Comparison of ENCODE assay signal across 8 cellular contexts in the genomic region with DNA sequence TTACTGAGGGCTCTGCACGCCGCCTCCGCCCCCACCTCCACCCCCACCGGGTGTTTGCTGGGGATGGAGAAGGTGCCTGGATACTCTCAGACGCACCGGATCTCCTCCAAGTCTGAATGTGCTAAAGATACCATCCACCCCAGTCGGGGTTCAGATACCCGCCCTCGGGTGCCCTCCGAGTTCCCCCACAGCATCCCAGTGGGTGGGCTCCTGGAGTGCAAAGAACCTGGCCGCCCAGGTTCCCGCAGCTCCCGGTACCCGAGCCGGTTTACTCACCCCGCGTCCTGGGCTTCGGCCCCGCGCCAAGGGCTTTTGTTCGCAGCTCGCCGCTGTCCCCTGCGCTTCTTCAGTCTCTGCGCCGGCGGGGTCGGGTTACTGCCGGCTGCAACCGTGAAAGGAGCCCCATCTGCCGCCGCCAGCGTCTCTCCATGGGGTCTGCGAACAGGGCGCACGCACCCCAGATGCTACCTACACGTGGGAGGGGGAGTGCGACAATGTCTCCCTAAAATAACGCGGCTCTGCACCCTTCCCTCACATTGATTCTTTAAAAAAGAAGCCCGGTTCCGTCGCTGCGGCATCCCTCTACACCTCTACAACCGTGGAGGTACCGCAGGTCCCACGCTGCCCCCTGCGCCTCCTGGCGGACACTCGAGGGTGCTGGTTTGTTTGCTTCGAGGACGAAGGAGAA. TPM values are rescaled to one million over a fixed set of nuclear protein-coding genes. Genes with fewer than 3 reads are reported as not detected.
DNase-seq lines count a peak whose midpoint lies in the region; ATAC-seq and TF ChIP-seq lines count a peak whose summit lies in the region.

Gene CCDC177, minus strand, starts transcription at position 606 of the 688 bp plus-strand sequence. CDS start 1,249 bp downstream, outside the sequence.

- POLR2A ChIA-PET in RWPE1 (lab: Yijun Ruan, JAX; ENCODE audit: low non-redundant PET) = interaction anchor here (0.7 kb wide), 1 partner anchor 804 kb away, joined by 3 read pairs; no protein-coding TSS in a partner anchor

- H3K36me3 ChIP-seq in HUES64 (ENCODE audit: insufficient read depth, low read length) (no peaks in the 10 kb centered on the region), parathyroid adenoma (ENCODE audit: control insufficient read depth, insufficient read depth, low read length) (no peaks in the 10 kb centered on the region)

- DNase-seq in Calu3 = peak; percentile 79
- DNase-seq in RWPE1 (ENCODE audit: low spot score) = peak; percentile 72
- peak; percentile 70 for DNase-seq in activated gamma-delta T cell treated with Interleukin-2 at 50 U/mL for 16 hours
- peak; percentile 82 for DNase-seq in germinal center (ENCODE audit: low spot score)
- DNase-seq in type B pancreatic cell (ENCODE audit: extremely low spot score, unreplicated experiment) = peak; percentile 82

- no TSS peak for BruUV-seq in Calu3 (replicated peaks; lab: Mats Ljungman, UMichigan)

- CTCF ChIA-PET in Calu3 (lab: Charles Lee) = interaction anchor here (0.9 to 1.4 kb wide), 4 partner anchors 38 to 99 kb away, joined by 3 to 7 read pairs (median 4); no protein-coding TSS in a partner anchor
- CTCF ChIA-PET in RWPE1 (lab: Yijun Ruan, JAX) = interaction anchor here (0.5 to 1.9 kb wide), 20 partner anchors 10 to 617 kb away, joined by 3 to 26 read pairs (median 4); no protein-coding TSS in a partner anchor

- no peaks in the 10 kb centered on the region for H3K9me3 Mint-ChIP-seq in Calu3 (ENCODE audit: low read depth, unreplicated experiment)
- no peaks in the 10 kb centered on the region for H3K9me3 Mint-ChIP-seq in type B pancreatic cell

- H3K36me3 Mint-ChIP-seq in Calu3 (ENCODE audit: insufficient read depth, unreplicated experiment) = peaks cover 22% of the 10 kb centered on the region
- peaks cover 6% of the 10 kb centered on the region for H3K36me3 Mint-ChIP-seq in type B pancreatic cell

- intact Hi-C loops in Calu3 (cut with micrococcal nuclease; ENCODE audit: unreplicated experiment) = loop anchor here (1.0 to 10.0 kb wide), 4 partner anchors 39 to 332 kb away; no protein-coding TSS in a partner anchor

- H3K27ac Mint-ChIP-seq in Calu3 (ENCODE audit: unreplicated experiment) = no peak within 1 kb of the TSS
- H3K27ac Mint-ChIP-seq in type B pancreatic cell = peak within 1 kb of the TSS; percentile 76

- peak within 1 kb of the TSS; percentile 59; the same call in 1 of the 2 replicates for H3K9ac ChIP-seq in HUES64 (ENCODE audit: low read depth, low read length)
- H3K9ac ChIP-seq in parathyroid adenoma = no peak within 1 kb of the TSS

- H3K9me3 ChIP-seq in HUES64 (ENCODE audit: insufficient read depth, low read depth, low read length) (peaks cover 7% of the 10 kb centered on the region; the same call in 1 of the 2 replicates), parathyroid adenoma (ENCODE audit: control insufficient read depth, low read length) (no peaks in the 10 kb centered on the region)

- 1% methylated on average over 43 of the region's 52 CpGs for WGBS in HUES64

- H3K4me2 ChIP-seq in parathyroid adenoma (ENCODE audit: low read length) = peak within 1 kb of the TSS; percentile 45

- peak within 1 kb of the TSS; percentile 55 for H3K4me3 Mint-ChIP-seq in Calu3 (ENCODE audit: low read depth, unreplicated experiment)
- H3K4me3 Mint-ChIP-seq in type B pancreatic cell = peak within 1 kb of the TSS; percentile 90

- ATAC-seq in GM21367 (IDR thresholded peaks at IDR 0.05; ENCODE audit: unreplicated experiment) = no peak

- TF ChIP-seq CTCF in Calu3 (IDR thresholded peaks at IDR 0.05; ENCODE audit: unreplicated experiment) (peak; percentile 73), RWPE1 (conservative IDR thresholded peaks at IDR 0.05; ENCODE audit: low read depth) (peak; percentile 93), parathyroid adenoma (IDR thresholded peaks at IDR 0.05) (peak; percentile 95), type B pancreatic cell (conservative IDR thresholded peaks at IDR 0.05) (peak; percentile 100)

- no peaks in the 10 kb centered on the region for H3K79me2 ChIP-seq in parathyroid adenoma

- H3K4me1 Mint-ChIP-seq in Calu3 (ENCODE audit: low read depth, unreplicated experiment) = peaks cover 9% of the 10 kb centered on the region
- H3K4me1 Mint-ChIP-seq in type B pancreatic cell (ENCODE audit: unreplicated experiment) = peaks cover 5% of the 10 kb centered on the region

- peak within 1 kb of the TSS; percentile 66 for H3K4me3 ChIP-seq in HUES64 (ENCODE audit: low read length)
- peak within 1 kb of the TSS; percentile 20 for H3K4me3 ChIP-seq in parathyroid adenoma (ENCODE audit: low read depth, low read length)

- H3K4me1 ChIP-seq in HUES64 (ENCODE audit: insufficient read depth, low read length) (0 out of 2 replicates have a peak, but pooled peaks cover 3% of the 10 kb centered on the region), parathyroid adenoma (peaks cover 3% of the 10 kb centered on the region)

- H2AFZ ChIP-seq in parathyroid adenoma = peak within 1 kb of the TSS; percentile 61

- H3K27ac ChIP-seq in HUES64 (ENCODE audit: low read depth, low read length) (peak within 1 kb of the TSS; percentile 10; the same call in 1 of the 2 replicates), RWPE1 (no peak within 1 kb of the TSS), parathyroid adenoma (no peak within 1 kb of the TSS)

- peaks cover 62% of the 10 kb centered on the region for H3K27me3 ChIP-seq in HUES64 (ENCODE audit: insufficient read depth, low read length)
- H3K27me3 ChIP-seq in parathyroid adenoma (ENCODE audit: control insufficient read depth, insufficient read depth, low read length) = peaks cover 7% of the 10 kb centered on the region

- H3K27me3 Mint-ChIP-seq in Calu3 (ENCODE audit: unreplicated experiment) (peaks cover 65% of the 10 kb centered on the region), type B pancreatic cell (peaks cover 38% of the 10 kb centered on the region)

RNA-seq across cellular contexts. Expression of gene CCDC177, which starts in this region (rescaled TPM):
- not detected in 2 replicates for total RNA-seq in Calu3 (2022)
- polyA plus RNA-seq in HUES64 (2013, experiment 1 of 2) = 0.95 TPM
- 1.0 TPM for polyA plus RNA-seq in HUES64 (2013, experiment 2 of 2)
- 0.21 and 3.4 TPM in 2 replicates for total RNA-seq in type B pancreatic cell (ENCODE audit: low replicate concordance)

Comparison
In these comparisons a context has a peak if more than half of its experiments do, and no peak if none do; other contexts are left out.
1. Peak in DNase-seq in Calu3; RNA of the gene not detected or under 1 TPM.